24 cellular contexts compared by ENCODE assay signal in genomic region chr6:83308833-83309232, GRCh38.
"Had no signal": no experiment of that assay in that cellular context is flagged by ENCODE, and none has a peak within 500 bp of the region (broad histone marks: within the 10 kb centered on the region; RNA-seq: fewer than 3 reads in every experiment).

No MANE protein-coding gene starts in this region.

- H3K27me3 ChIP-seq: brain microvascular endothelial cell, neutrophil, pancreas, right lobe of liver, stomach had no signal

- ATAC-seq: activated CD8-positive, alpha-beta memory T cell treated with anti-CD3 and anti-CD28 coated beads, Interleukin-2, amount 10 ng/mL, durations not matched to agents 7 days and 5 days; activated naive CD8-positive, alpha-beta T cell treated with anti-CD3 and anti-CD28 coated beads, Interleukin-2, amount 50 U/mL, for 24 hours; naive thymus-derived CD8-positive, alpha-beta T cell; pancreas; right lobe of liver had no signal

- FAIRE-seq: pancreas had no signal

- H3K4me1 ChIP-seq: left ventricle myocardium inferior, pancreas, right lobe of liver, stomach had no signal

- H3K4me1 Mint-ChIP-seq: activated B cell treated with CpG ODN at 0.5 μM for 24 hours; activated naive CD8-positive, alpha-beta T cell treated with anti-CD3 and anti-CD28 coated beads, Interleukin-2, amount 50 U/mL, for 24 hours; memory B cell had no signal

- H3K27me3 Mint-ChIP-seq: activated B cell treated with CpG ODN at 0.5 μM for 24 hours, type B pancreatic cell had no signal

- DNase-seq: activated B cell treated with CpG ODN at 0.5 μM for 24 hours; activated CD4-positive, alpha-beta memory T cell treated with anti-CD3 and anti-CD28 coated beads for 36 hours; activated CD4-positive, alpha-beta T cell treated with anti-CD3 and anti-CD28 coated beads for 4 hours; activated CD8-positive, alpha-beta memory T cell treated with anti-CD3 and anti-CD28 coated beads, Interleukin-2, amount 10 ng/mL, durations not matched to agents 7 days and 5 days; activated naive CD4-positive, alpha-beta T cell treated with anti-CD3 and anti-CD28 coated beads for 36 hours; activated naive CD8-positive, alpha-beta T cell treated with anti-CD3 and anti-CD28 coated beads, Interleukin-2, amount 50 U/mL, for 24 hours; anterior cingulate cortex; brain microvascular endothelial cell; cerebellar nuclear complex; effector memory CD4-positive, alpha-beta T cell; foreskin melanocyte; head of caudate nucleus; left ventricle myocardium inferior; naive thymus-derived CD8-positive, alpha-beta T cell; pancreas; right lobe of liver; stimulated activated CD4-positive, alpha-beta T cell treated with anti-CD3 and anti-CD28 coated beads, Interleukin-15, amount 100 ng/mL, for 24 hours; stimulated activated CD4-positive, alpha-beta T cell treated with anti-CD3 and anti-CD28 coated beads, Interleukin-2, amount 100 ng/mL, for 48 hours; stomach; SW 1271 had no signal

- H3K4me3 Mint-ChIP-seq: activated B cell treated with CpG ODN at 0.5 μM for 24 hours; activated CD4-positive, alpha-beta memory T cell treated with anti-CD3 and anti-CD28 coated beads for 36 hours; activated CD8-positive, alpha-beta memory T cell treated with anti-CD3 and anti-CD28 coated beads, Interleukin-2, amount 10 ng/mL, durations not matched to agents 7 days and 5 days; activated naive CD4-positive, alpha-beta T cell treated with anti-CD3 and anti-CD28 coated beads for 36 hours; activated naive CD8-positive, alpha-beta T cell treated with anti-CD3 and anti-CD28 coated beads, Interleukin-2, amount 50 U/mL, for 24 hours; memory B cell; naive thymus-derived CD8-positive, alpha-beta T cell; T-helper 2 cell treated with Interferon-gamma antibody and Interleukin-4, amounts not matched to agents 5 μg/mL and 100 μg/mL, for 36 hours; type B pancreatic cell had no signal

- H3K27ac ChIP-seq: brain microvascular endothelial cell, left ventricle myocardium inferior, neutrophil, pancreas, right lobe of liver, stomach had no signal

- H3K36me3 Mint-ChIP-seq: activated CD4-positive, alpha-beta memory T cell treated with anti-CD3 and anti-CD28 coated beads for 36 hours; activated CD8-positive, alpha-beta memory T cell treated with anti-CD3 and anti-CD28 coated beads, Interleukin-2, amount 10 ng/mL, durations not matched to agents 7 days and 5 days; memory B cell; naive thymus-derived CD8-positive, alpha-beta T cell; type B pancreatic cell had no signal

- H3K36me3 ChIP-seq: brain microvascular endothelial cell, left ventricle myocardium inferior, neutrophil, pancreas, right lobe of liver had no signal

- H3K27ac Mint-ChIP-seq: activated B cell treated with CpG ODN at 0.5 μM for 24 hours; activated CD4-positive, alpha-beta memory T cell treated with anti-CD3 and anti-CD28 coated beads for 36 hours; activated CD8-positive, alpha-beta memory T cell treated with anti-CD3 and anti-CD28 coated beads, Interleukin-2, amount 10 ng/mL, durations not matched to agents 7 days and 5 days; activated naive CD4-positive, alpha-beta T cell treated with anti-CD3 and anti-CD28 coated beads for 36 hours; activated naive CD8-positive, alpha-beta T cell treated with anti-CD3 and anti-CD28 coated beads, Interleukin-2, amount 50 U/mL, for 24 hours; memory B cell; T-helper 2 cell treated with Interferon-gamma antibody and Interleukin-4, amounts not matched to agents 5 μg/mL and 100 μg/mL, for 36 hours had no signal

- H3K4me3 ChIP-seq: left ventricle myocardium inferior, pancreas, right lobe of liver, stomach had no signal

- H3K9me3 Mint-ChIP-seq: activated B cell treated with CpG ODN at 0.5 μM for 24 hours; activated CD4-positive, alpha-beta memory T cell treated with anti-CD3 and anti-CD28 coated beads for 36 hours; activated naive CD4-positive, alpha-beta T cell treated with anti-CD3 and anti-CD28 coated beads for 36 hours; memory B cell; T-helper 2 cell treated with Interferon-gamma antibody and Interleukin-4, amounts not matched to agents 5 μg/mL and 100 μg/mL, for 36 hours; type B pancreatic cell had no signal

- H3K9me3 ChIP-seq: left ventricle myocardium inferior, neutrophil, pancreas, right lobe of liver, stomach had no signal
